ENCODE assay signal across 8 cellular contexts in genomic region chr20:18793625-18794427, GRCh38. TPM values are rescaled to one million over a fixed set of nuclear protein-coding genes. Genes with fewer than 3 reads are reported as not detected.
DNase-seq lines count a peak whose midpoint lies in the region; ATAC-seq and TF ChIP-seq lines count a peak whose summit lies in the region.

No MANE protein-coding gene starts in this region.

- no peaks in the 10 kb centered on the region for H3K4me1 ChIP-seq in HUES64 (ENCODE audit: insufficient read depth, low read length)
- H3K4me1 ChIP-seq in OCI-LY3 (ENCODE audit: low read length) = peaks cover 10% of the 10 kb centered on the region; the same call in 1 of the 2 replicates
- peaks cover 2 to 5% of the 10 kb centered on the region in 2 donors for H3K4me1 ChIP-seq in mucosa of rectum (ENCODE audit: control insufficient read depth in 2 of 2, insufficient read depth in 2 of 2, low read length in 2 of 2)

- H3K4me3 ChIP-seq in HUES64 (ENCODE audit: low read length) = peak overlapping the region; percentile 82
- H3K4me3 ChIP-seq in OCI-LY3 (ENCODE audit: low read length) = peak overlapping the region; percentile 87
- peak overlapping the region; percentile 85 to 97 for H3K4me3 ChIP-seq in mucosa of rectum (ENCODE audit: low read length in 2 of 2)

- H4K20me1 ChIP-seq in OCI-LY3 (ENCODE audit: insufficient read depth, low read length) = no peaks in the 10 kb centered on the region

- 11% methylated on average over 29 of the region's 29 CpGs for WGBS in HUES64

- H3K9me3 ChIP-seq in HUES64 (ENCODE audit: insufficient read depth, low read depth, low read length) (no peaks in the 10 kb centered on the region), OCI-LY3 (ENCODE audit: insufficient read depth, low read length) (no peaks in the 10 kb centered on the region; the same call in 1 of the 2 replicates), mucosa of rectum (ENCODE audit: control insufficient read depth in 2 of 2, low read length in 2 of 2) (no peaks in the 10 kb centered on the region)

- peak; percentile 72 for TF ChIP-seq POLR2A in erythroblast (IDR thresholded peaks at IDR 0.05; ENCODE audit: low read length)

- H3K79me2 ChIP-seq in OCI-LY3 (ENCODE audit: low read length) = no peaks in the 10 kb centered on the region

- no peaks in the 10 kb centered on the region for H3K36me3 ChIP-seq in HUES64 (ENCODE audit: insufficient read depth, low read length)
- peaks cover 2% of the 10 kb centered on the region for H3K36me3 ChIP-seq in OCI-LY3 (replicated peaks; ENCODE audit: low read depth, low read length)
- no peaks in the 10 kb centered on the region for H3K36me3 ChIP-seq in mucosa of rectum (ENCODE audit: control insufficient read depth in 2 of 2, insufficient read depth in 2 of 2, low read length in 2 of 2)

- H2AFZ ChIP-seq in OCI-LY3 (ENCODE audit: low read depth, low read length) = peak overlapping the region; percentile 97

- peak overlapping the region; percentile 93 for H3K4me2 ChIP-seq in OCI-LY3 (ENCODE audit: low read length)

- DNase-seq in DMS 273 treated with DMSO at 0.1 percent for 48 hours (lab: John Stamatoyannopoulos, UW) (peak; percentile 76), activated T-cell treated with anti-CD3 and anti-CD28 coated beads for 48 hours (ENCODE audit: low read depth) (peak; percentile 69), erythroblast (lab: John Stamatoyannopoulos, UW) (peak; percentile 93 to 94)
- peak; percentile 84 for DNase-seq in stimulated activated CD8-positive, alpha-beta memory T cell treated with anti-CD3 and anti-CD28 coated beads, Interleukin-4, amount 100 ng/mL, for 48 hours

- TF ChIP-seq CTCF in OCI-LY3 (IDR thresholded peaks at IDR 0.05; ENCODE audit: low read depth, low read length) = peak; percentile 38; the same call in 1 of the 2 replicates

- H3K27me3 ChIP-seq in HUES64 (ENCODE audit: insufficient read depth, low read length) (peaks cover 31% of the 10 kb centered on the region), OCI-LY3 (ENCODE audit: low read depth, low read length) (peaks cover 8% of the 10 kb centered on the region; the same call in 1 of the 2 replicates), mucosa of rectum (ENCODE audit: control insufficient read depth in 2 of 2, insufficient read depth in 2 of 2, low read length in 2 of 2) (no peaks in the 10 kb centered on the region)

- H3K27ac ChIP-seq in HUES64 (ENCODE audit: low read depth, low read length) (peak overlapping the region; percentile 58; the same call in 1 of the 2 replicates), OCI-LY3 (ENCODE audit: low read length) (peak overlapping the region; percentile 11; the same call in 1 of the 2 replicates), mucosa of rectum (ENCODE audit: low read depth in 2 of 2, low read length in 2 of 2) (peak overlapping the region; percentile 84 to 87)

- peak overlapping the region; percentile 75 for H3K9ac ChIP-seq in HUES64 (ENCODE audit: low read depth, low read length)
- peak overlapping the region; percentile 78 for H3K9ac ChIP-seq in OCI-LY3 (ENCODE audit: low read length)
- peak overlapping the region; percentile 82 to 88 for H3K9ac ChIP-seq in mucosa of rectum (ENCODE audit: low read depth in 1 of 2, low read length in 2 of 2)

- peak; percentile 98 for ATAC-seq in GM21447 (IDR thresholded peaks at IDR 0.05; ENCODE audit: unreplicated experiment)

RNA-seq across cellular contexts. Expression of gene SCP2D1, which starts 19.8 kb away (rescaled TPM):
- not detected for polyA plus RNA-seq in HUES64 (2013, experiment 1 of 2)
- not detected for polyA plus RNA-seq in HUES64 (2013, experiment 2 of 2)

Comparison
In these comparisons a context has a peak if more than half of its experiments do, and no peak if none do; other contexts are left out.
1. Peak in every context shown above with its lines: DNase-seq, ATAC-seq, H3K4me3 ChIP-seq and H3K27ac ChIP-seq.
2. H3K27ac ChIP-seq: peak in every context shown above with its lines; median percentile 86 in mucosa of rectum; 58 in HUES64; 11 in OCI-LY3.